Comparison of ENCODE assay signal across 20 cellular contexts in genomic region chr2:219282943-219283581, GRCh38. TPM values are rescaled to one million over a fixed set of nuclear protein-coding genes. Genes with fewer than 3 reads are reported as not detected.
A peak's percentile ranks its signal among the peaks of the same experiment; 100 is the strongest.
DNase-seq lines count a peak whose midpoint lies in the region; ATAC-seq, FAIRE-seq and TF ChIP-seq lines count a peak whose summit lies in the region.
"Had no signal": no experiment of that assay in that cellular context is flagged by ENCODE, and none has a peak within 500 bp of the region (broad histone marks: within the 10 kb centered on the region; RNA-seq: fewer than 3 reads in every experiment).

No MANE protein-coding gene starts in this region.

- H3K4me3 ChIP-seq in sigmoid colon: no peak overlapping the region
- H3K4me3 ChIP-seq: heart left ventricle, thyroid gland had no signal

- no peak for TF ChIP-seq EP300 in sigmoid colon (IDR thresholded peaks at IDR 0.05)

- H3K4me3 Mint-ChIP-seq in activated CD4-positive, alpha-beta T cell treated with anti-CD3 and anti-CD28 coated beads, Interleukin-2, amount 10 ng/mL, durations not matched to agents 7 days and 5 days: no peak overlapping the region
- H3K4me3 Mint-ChIP-seq in CD4-positive, alpha-beta T cell: peak overlapping the region; percentile 25
- no peak overlapping the region for H3K4me3 Mint-ChIP-seq in chondrocyte (ENCODE audit: unreplicated experiment)

- TF ChIP-seq CTCF in CD4-positive, alpha-beta T cell (IDR thresholded peaks at IDR 0.05): no peak
- TF ChIP-seq CTCF in chondrocyte (IDR thresholded peaks at IDR 0.05) (no peak), sigmoid colon (IDR thresholded peaks at IDR 0.05) (no peak)

- no peaks in the 10 kb centered on the region for H3K27me3 Mint-ChIP-seq in activated CD4-positive, alpha-beta T cell treated with anti-CD3 and anti-CD28 coated beads, Interleukin-2, amount 10 ng/mL, durations not matched to agents 7 days and 5 days
- H3K27me3 Mint-ChIP-seq in CD4-positive, alpha-beta T cell: no peaks in the 10 kb centered on the region
- no peaks in the 10 kb centered on the region for H3K27me3 Mint-ChIP-seq in chondrocyte (ENCODE audit: low read depth)

- peaks cover 20% of the 10 kb centered on the region for H3K36me3 Mint-ChIP-seq in activated CD4-positive, alpha-beta T cell treated with anti-CD3 and anti-CD28 coated beads, Interleukin-2, amount 10 ng/mL, durations not matched to agents 7 days and 5 days (ENCODE audit: low read depth)
- H3K36me3 Mint-ChIP-seq in CD4-positive, alpha-beta T cell (ENCODE audit: low read depth): peaks cover 67% of the 10 kb centered on the region
- H3K36me3 Mint-ChIP-seq in chondrocyte (ENCODE audit: low read depth): peaks cover 11% of the 10 kb centered on the region

- ATAC-seq in CD4-positive, alpha-beta T cell (ENCODE audit: poor library complexity): no peak
- no peak for ATAC-seq in HG02759 (IDR thresholded peaks at IDR 0.05; ENCODE audit: unreplicated experiment)
- ATAC-seq: heart left ventricle, sciatic nerve had no signal

- no peak overlapping the region for H3K27ac ChIP-seq in CD4-positive, alpha-beta T cell (ENCODE audit: low read depth, low read length)
- peak overlapping the region in 3 of 4 donors; percentile 5 to 23 (median 5) for H3K27ac ChIP-seq in sigmoid colon
- H3K27ac ChIP-seq: brain microvascular endothelial cell, thyroid gland had no signal

- H3K9me3 Mint-ChIP-seq in activated CD4-positive, alpha-beta T cell treated with anti-CD3 and anti-CD28 coated beads, Interleukin-2, amount 10 ng/mL, durations not matched to agents 7 days and 5 days: no peaks in the 10 kb centered on the region
- H3K9me3 Mint-ChIP-seq in CD4-positive, alpha-beta T cell: no peaks in the 10 kb centered on the region
- H3K9me3 Mint-ChIP-seq in chondrocyte (ENCODE audit: low read depth): no peaks in the 10 kb centered on the region

- CTCF ChIA-PET in activated CD4-positive, alpha-beta T cell treated with anti-CD3 and anti-CD28 coated beads, Interleukin-2, amount 10 ng/mL, durations not matched to agents 7 days and 5 days (lab: Charles Lee): interaction anchor here (0.7 to 15.6 kb wide), 5 partner anchors 12 to 303 kb away, joined by 3 to 194 read pairs (median 3); partner anchors contain the start of gene TUBA4A
- CTCF ChIA-PET in CD4-positive, alpha-beta T cell (lab: Charles Lee): interaction anchor here (12.0 kb wide), 1 partner anchor 12 kb away, joined by 190 read pairs; no protein-coding TSS in a partner anchor

- H3K9me3 ChIP-seq in CD4-positive, alpha-beta T cell (ENCODE audit: control insufficient read depth, low read length): no peaks in the 10 kb centered on the region
- no peaks in the 10 kb centered on the region for H3K9me3 ChIP-seq in sigmoid colon
- H3K9me3 ChIP-seq: heart left ventricle, SK-N-SH, thyroid gland had no signal

- intact Hi-C loops in CD4-positive, alpha-beta T cell (cut with DNase I, micrococcal nuclease): no loop called here
- intact Hi-C loops in sigmoid colon (cut with DNase I): no loop called here

- H3K4me1 ChIP-seq in sigmoid colon: peaks cover 0 to 36% (median 28%) of the 10 kb centered on the region in 4 donors

- no peak for DNase-seq in activated CD4-positive, alpha-beta T cell treated with anti-CD3 and anti-CD28 coated beads, Interleukin-2, amount 10 ng/mL, durations not matched to agents 7 days and 5 days
- DNase-seq in activated CD4-positive, alpha-beta T cell treated with anti-CD3 and anti-CD28 coated beads for 48 hours: no peak
- no peak for DNase-seq in CD4-positive, alpha-beta T cell
- DNase-seq in chondrocyte (ENCODE audit: low spot score) (peak; percentile 48), sigmoid colon (peak; percentile 46), NCI-H1930 (lab: John Stamatoyannopoulos, UW) (no peak), urothelium cell line (ENCODE audit: low spot score) (no peak)
- DNase-seq: activated CD4-positive, alpha-beta T cell treated with anti-CD3 and anti-CD28 coated beads, Interleukin-2, amount 50 U/mL, for 48 hours; activated gamma-delta T cell; brain microvascular endothelial cell; heart left ventricle; NCI-H1092 treated with DMSO at 0.1 percent for 48 hours; NCI-H774; SK-N-SH; stimulated activated CD4-positive, alpha-beta T cell treated with anti-CD3 and anti-CD28 coated beads, Interleukin-2, amount 100 ng/mL, for 24 hours; thyroid gland had no signal

- H3K36me3 ChIP-seq in sigmoid colon: peaks cover 28 to 56% (median 45%) of the 10 kb centered on the region in 4 donors

- no peaks in the 10 kb centered on the region for H3K27me3 ChIP-seq in CD4-positive, alpha-beta T cell (ENCODE audit: control insufficient read depth, insufficient read depth, low read length)
- no peaks in the 10 kb centered on the region for H3K27me3 ChIP-seq in sigmoid colon
- H3K27me3 ChIP-seq: brain microvascular endothelial cell, heart left ventricle, thyroid gland had no signal

- no peak for FAIRE-seq in urothelium cell line (lab: Jason Lieb, UNC)
- FAIRE-seq: A204.1 had no signal

- TF ChIP-seq POLR2A in sigmoid colon (IDR thresholded peaks at IDR 0.05): no peak

- peaks cover 31% of the 10 kb centered on the region for H3K4me1 Mint-ChIP-seq in activated CD4-positive, alpha-beta T cell treated with anti-CD3 and anti-CD28 coated beads, Interleukin-2, amount 10 ng/mL, durations not matched to agents 7 days and 5 days
- peaks cover 34% of the 10 kb centered on the region for H3K4me1 Mint-ChIP-seq in CD4-positive, alpha-beta T cell (ENCODE audit: low read depth)
- peaks cover 61% of the 10 kb centered on the region for H3K4me1 Mint-ChIP-seq in chondrocyte (ENCODE audit: low read depth)

- peak overlapping the region; percentile 4 for H3K27ac Mint-ChIP-seq in activated CD4-positive, alpha-beta T cell treated with anti-CD3 and anti-CD28 coated beads, Interleukin-2, amount 10 ng/mL, durations not matched to agents 7 days and 5 days
- peak overlapping the region; percentile 98 for H3K27ac Mint-ChIP-seq in CD4-positive, alpha-beta T cell
- H3K27ac Mint-ChIP-seq in chondrocyte (ENCODE audit: unreplicated experiment): no peak overlapping the region

- POLR2A ChIA-PET in activated CD4-positive, alpha-beta T cell treated with anti-CD3 and anti-CD28 coated beads, Interleukin-2, amount 10 ng/mL, durations not matched to agents 7 days and 5 days (lab: Charles Lee): no interaction called here
- POLR2A ChIA-PET in CD4-positive, alpha-beta T cell (lab: Charles Lee): interaction anchor here (7.5 kb wide), 1 partner anchor 31 kb away, joined by 202 read pairs; the partner anchor contains the start of genes TUBA4A and TUBA4B

- 92 to 96% methylated on average over 17 of the region's 17 CpGs for WGBS in sigmoid colon, 2 donors

RNA-seq across cellular contexts. Expression of gene DNAJB2, which starts 3.9 kb away (rescaled TPM):
- total RNA-seq in activated CD4-positive, alpha-beta T cell treated with anti-CD3 and anti-CD28 coated beads, Interleukin-2, amount 10 ng/mL, durations not matched to agents 7 days and 5 days: 10 to 100 TPM; 38.2 to 40.9 TPM
- total RNA-seq in CD4-positive, alpha-beta T cell: 100 to 1,000 TPM; 151 to 161 TPM
- 50.7 to 55.6 TPM (median 55.0 TPM) in 3 replicates for total RNA-seq in chondrocyte
- 10 to 100 TPM; 27.4 to 42.1 (median 40.0) TPM for total RNA-seq in sigmoid colon
- polyA plus RNA-seq in sigmoid colon: 10 to 100 TPM; 56.4 to 73.9 (median 67.3) TPM

RNA-seq across cellular contexts. Expression of gene PTPRN, which starts 26.1 kb away (rescaled TPM):
- total RNA-seq in activated CD4-positive, alpha-beta T cell treated with anti-CD3 and anti-CD28 coated beads, Interleukin-2, amount 10 ng/mL, durations not matched to agents 7 days and 5 days: not detected
- not detected for total RNA-seq in CD4-positive, alpha-beta T cell
- total RNA-seq in chondrocyte: 0.67 to 0.87 TPM (median 0.80 TPM) in 3 replicates
- 1 to 10 TPM; 1.2 to 8.8 (median 7.9) TPM for total RNA-seq in sigmoid colon
- polyA plus RNA-seq in sigmoid colon: 1 to 10 TPM in 1 of 3 donors, not detected in 2; 3.6 TPM

RNA-seq across cellular contexts. Expression of gene TUBA4A, which starts 29.3 kb away (rescaled TPM):
- total RNA-seq in activated CD4-positive, alpha-beta T cell treated with anti-CD3 and anti-CD28 coated beads, Interleukin-2, amount 10 ng/mL, durations not matched to agents 7 days and 5 days: 100 to 1,000 TPM; 261 to 339 TPM
- total RNA-seq in CD4-positive, alpha-beta T cell: 100 to 1,000 TPM; 183 to 185 TPM
- total RNA-seq in chondrocyte: 9.4 to 19.7 TPM (median 11.5 TPM) in 3 replicates
- total RNA-seq in sigmoid colon: 100 to 1,000 TPM in 1 of 4 donors, 10 to 100 TPM in 3; 47.1 to 109 (median 55.0) TPM
- polyA plus RNA-seq in sigmoid colon: 10 to 100 TPM; 74.4 to 95.4 (median 76.9) TPM

RNA-seq across cellular contexts. Expression of gene TUBA4B, which starts 30.0 kb away (rescaled TPM):
- total RNA-seq in activated CD4-positive, alpha-beta T cell treated with anti-CD3 and anti-CD28 coated beads, Interleukin-2, amount 10 ng/mL, durations not matched to agents 7 days and 5 days: not detected
- not detected for total RNA-seq in CD4-positive, alpha-beta T cell
- total RNA-seq in chondrocyte (not detected in 3 replicates), sigmoid colon (not detected)
- not detected for polyA plus RNA-seq in sigmoid colon
- total RNA-seq: G401, heart left ventricle, sciatic nerve, thyroid gland had no signal
- polyA plus RNA-seq: heart left ventricle had no signal

RNA-seq across cellular contexts. Expression of gene STK16, which starts 37.8 kb away (rescaled TPM):
- total RNA-seq in activated CD4-positive, alpha-beta T cell treated with anti-CD3 and anti-CD28 coated beads, Interleukin-2, amount 10 ng/mL, durations not matched to agents 7 days and 5 days: 10 to 100 TPM; 33.0 to 33.5 TPM
- total RNA-seq in CD4-positive, alpha-beta T cell: 10 to 100 TPM; 11.2 to 14.1 TPM
- total RNA-seq in chondrocyte: 24.4 to 32.0 TPM (median 25.9 TPM) in 3 replicates
- 10 to 100 TPM; 12.2 to 19.9 (median 18.2) TPM for total RNA-seq in sigmoid colon
- polyA plus RNA-seq in sigmoid colon: 10 to 100 TPM; 45.3 to 61.7 (median 57.1) TPM

Comparison
In these comparisons a context has a peak if more than half of its experiments do, and no peak if none do; other contexts are left out.
1. DNase-seq: peak in chondrocyte (single experiment) and sigmoid colon (single experiment); none in activated CD4-positive, alpha-beta T cell treated with anti-CD3 and anti-CD28 coated beads, Interleukin-2, amount 10 ng/mL, durations not matched to agents 7 days and 5 days (single experiment), activated CD4-positive, alpha-beta T cell treated with anti-CD3 and anti-CD28 coated beads for 48 hours (single experiment), CD4-positive, alpha-beta T cell (0 of 10), NCI-H1930 (0 of 2) and urothelium cell line (single experiment).